In the genomic region with DNA sequence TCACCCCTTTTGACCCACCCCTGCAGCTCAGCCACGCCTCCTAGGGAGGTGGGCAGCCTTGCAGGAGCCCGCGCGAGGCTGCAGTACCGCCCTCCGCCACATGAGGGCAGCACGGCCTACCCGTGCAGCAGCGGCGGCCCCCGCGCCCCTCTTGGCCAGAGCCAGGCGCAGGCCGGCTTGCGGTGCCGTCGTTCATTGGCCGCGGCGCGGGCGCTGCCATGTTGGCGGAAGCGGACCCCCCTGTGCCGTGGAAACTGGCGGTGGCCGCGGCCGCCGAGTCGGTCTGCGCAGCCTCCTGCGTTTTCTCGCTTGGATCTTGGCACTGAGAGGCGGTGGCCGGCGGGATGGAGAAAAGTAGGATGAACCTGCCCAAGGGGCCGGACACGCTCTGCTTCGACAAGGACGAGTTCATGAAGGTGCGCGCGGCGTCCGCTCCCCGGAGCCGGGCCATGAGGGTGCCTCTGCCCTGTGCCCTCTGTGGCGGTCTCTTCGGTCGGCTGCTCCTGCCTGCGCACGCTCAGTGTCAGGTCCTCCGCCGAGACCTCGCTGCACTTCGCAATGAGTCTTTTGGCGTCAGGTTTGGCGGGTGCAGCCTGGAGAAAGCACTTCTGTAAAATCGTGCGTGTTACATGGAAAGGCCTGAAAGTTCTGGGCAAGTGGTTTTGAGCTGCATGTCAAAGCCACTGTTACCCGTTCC, we compare ENCODE assay signal across 8 cellular contexts. TPM values are rescaled to one million over a fixed set of nuclear protein-coding genes. Genes with fewer than 3 reads are reported as not detected.
DNase-seq lines count a peak whose midpoint lies in the region; ATAC-seq and TF ChIP-seq lines count a peak whose summit lies in the region.

A gene with protein sequence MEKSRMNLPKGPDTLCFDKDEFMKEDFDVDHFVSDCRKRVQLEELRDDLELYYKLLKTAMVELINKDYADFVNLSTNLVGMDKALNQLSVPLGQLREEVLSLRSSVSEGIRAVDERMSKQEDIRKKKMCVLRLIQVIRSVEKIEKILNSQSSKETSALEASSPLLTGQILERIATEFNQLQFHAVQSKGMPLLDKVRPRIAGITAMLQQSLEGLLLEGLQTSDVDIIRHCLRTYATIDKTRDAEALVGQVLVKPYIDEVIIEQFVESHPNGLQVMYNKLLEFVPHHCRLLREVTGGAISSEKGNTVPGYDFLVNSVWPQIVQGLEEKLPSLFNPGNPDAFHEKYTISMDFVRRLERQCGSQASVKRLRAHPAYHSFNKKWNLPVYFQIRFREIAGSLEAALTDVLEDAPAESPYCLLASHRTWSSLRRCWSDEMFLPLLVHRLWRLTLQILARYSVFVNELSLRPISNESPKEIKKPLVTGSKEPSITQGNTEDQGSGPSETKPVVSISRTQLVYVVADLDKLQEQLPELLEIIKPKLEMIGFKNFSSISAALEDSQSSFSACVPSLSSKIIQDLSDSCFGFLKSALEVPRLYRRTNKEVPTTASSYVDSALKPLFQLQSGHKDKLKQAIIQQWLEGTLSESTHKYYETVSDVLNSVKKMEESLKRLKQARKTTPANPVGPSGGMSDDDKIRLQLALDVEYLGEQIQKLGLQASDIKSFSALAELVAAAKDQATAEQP (plus strand): TSS at position 219 of the 697 bp plus-strand sequence. CDS start 126 bp downstream, at position 345.

- intact Hi-C loops in PC-9 (cut with micrococcal nuclease; ENCODE audit: unreplicated experiment) = loop anchor here (1.0 to 10.0 kb wide), 6 partner anchors 42 to 692 kb away; partner anchors contain the start of genes ARV1, C1orf198, EXOC8 and SPRTN

- H3K36me3 ChIP-seq in PC-9 (ENCODE audit: low read depth) (no peaks in the 10 kb centered on the region), esophagus (ENCODE audit: control insufficient read depth in 2 of 2, insufficient read depth in 2 of 2, low read length in 1 of 2) (no peaks in the 10 kb centered on the region), muscle layer of colon (ENCODE audit: insufficient read depth, low read length) (peaks cover 7% of the 10 kb centered on the region)

- H3F3A ChIP-seq in PC-9 (ENCODE audit: insufficient read depth, low read depth) = no peaks in the 10 kb centered on the region; the same call in 1 of the 2 replicates

- H3K9me3 ChIP-seq in PC-9 (ENCODE audit: insufficient read depth, low read depth) (no peaks in the 10 kb centered on the region), esophagus (ENCODE audit: control insufficient read depth in 2 of 2, insufficient read depth in 1 of 2, low read depth in 1 of 2, low read length in 1 of 2) (no peaks in the 10 kb centered on the region), muscle layer of colon (ENCODE audit: low read length) (no peaks in the 10 kb centered on the region)

- POLR2A ChIA-PET in PC-9 (lab: Charles Lee; ENCODE audit: unreplicated experiment) = interaction anchor here (0.5 to 0.8 kb wide), 3 partner anchors 40 to 598 kb away, joined by 3 to 7 read pairs (median 4); no protein-coding TSS in a partner anchor

- TF ChIP-seq RAD21 in Ishikawa (IDR thresholded peaks at IDR 0.05; ENCODE audit: low read depth) = peak; percentile 54; the same call in 1 of the 2 replicates

- peaks cover 32% of the 10 kb centered on the region for H3K36me3 Mint-ChIP-seq in activated T-cell treated with anti-CD3 and anti-CD28 coated beads, Interleukin-2, amount 50 U/mL, for 24 hours (ENCODE audit: low read depth)

- H3K27me3 ChIP-seq in PC-9 (ENCODE audit: insufficient read depth, low read depth) = peaks cover 38% of the 10 kb centered on the region
- no peaks in the 10 kb centered on the region for H3K27me3 ChIP-seq in esophagus (ENCODE audit: control insufficient read depth in 1 of 2, insufficient read depth in 2 of 2, low read length in 2 of 2)
- no peaks in the 10 kb centered on the region for H3K27me3 ChIP-seq in muscle layer of colon (ENCODE audit: control insufficient read depth in 1 of 2, insufficient read depth in 2 of 2, low read length in 2 of 2)

- peak within 1 kb of the TSS; percentile 93 for H3K9ac ChIP-seq in muscle layer of colon (ENCODE audit: low read length)

- peak within 1 kb of the TSS; percentile 90 for H3K4me2 ChIP-seq in PC-9

- ATAC-seq in GM21576 (IDR thresholded peaks at IDR 0.05; ENCODE audit: unreplicated experiment) = peak; percentile 94

- peak; percentile 98 for TF ChIP-seq CTCF in PC-9 (conservative IDR thresholded peaks at IDR 0.05)

- peaks cover 47% of the 10 kb centered on the region for H3K79me2 ChIP-seq in PC-9 (ENCODE audit: low read depth)

- TF ChIP-seq EP300 in Ishikawa (IDR thresholded peaks at IDR 0.05; ENCODE audit: borderline replicate concordance) = peak; percentile 60; the same call in 1 of the 2 replicates

- H4K20me1 ChIP-seq in PC-9 (ENCODE audit: insufficient read depth) = peaks cover 16% of the 10 kb centered on the region; the same call in 1 of the 2 replicates

- H3K9me2 ChIP-seq in PC-9 (ENCODE audit: insufficient read depth) = no peaks in the 10 kb centered on the region

- peak; percentile 82 for DNase-seq in DMS53 treated with DMSO at 0.1 percent for 48 hours (lab: John Stamatoyannopoulos, UW; ENCODE audit: unreplicated experiment)
- peak; percentile 79 to 96 for DNase-seq in PC-9
- DNase-seq in activated T-cell treated with anti-CD3 and anti-CD28 coated beads, Interleukin-2, amount 50 U/mL, for 24 hours = peak; percentile 100
- DNase-seq in stimulated activated CD8-positive, alpha-beta memory T cell treated with anti-CD3 and anti-CD28 coated beads, Interleukin-7, amount 100 ng/mL, for 4 hours (ENCODE audit: low read depth in 2 of 2) = peak; percentile 86 to 96

- H3K27ac ChIP-seq in PC-9 (peak within 1 kb of the TSS; percentile 39), esophagus (ENCODE audit: low read depth in 2 of 2, low read length in 1 of 2) (peak within 1 kb of the TSS; percentile 80 to 85), muscle layer of colon (ENCODE audit: low read depth, low read length) (peak within 1 kb of the TSS; percentile 73)

- peak within 1 kb of the TSS; percentile 98 for H3K4me3 Mint-ChIP-seq in activated T-cell treated with anti-CD3 and anti-CD28 coated beads, Interleukin-2, amount 50 U/mL, for 24 hours

- H3K4me3 ChIP-seq in PC-9 (peak within 1 kb of the TSS; percentile 78), esophagus (ENCODE audit: low read depth in 1 of 2, low read length in 2 of 2) (peak within 1 kb of the TSS; percentile 71 to 90), muscle layer of colon (ENCODE audit: low read depth in 1 of 2, low read length in 2 of 2) (peak within 1 kb of the TSS; percentile 69 to 90)

- H3K27ac Mint-ChIP-seq in activated T-cell treated with anti-CD3 and anti-CD28 coated beads, Interleukin-2, amount 50 U/mL, for 24 hours = peak within 1 kb of the TSS; percentile 96

- TSS peak; percentile 73 for BruUV-seq in PC-9 (replicated peaks; lab: Mats Ljungman, UMichigan)

- CTCF ChIA-PET in PC-9 (lab: Charles Lee) = interaction anchor here (0.6 kb wide), 3 partner anchors 106 to 693 kb away, joined by 3 to 4 read pairs (median 3); no protein-coding TSS in a partner anchor

- no peaks in the 10 kb centered on the region for H3K9me3 Mint-ChIP-seq in activated T-cell treated with anti-CD3 and anti-CD28 coated beads, Interleukin-2, amount 50 U/mL, for 24 hours

- H3K4me1 ChIP-seq in PC-9 (replicated peaks; ENCODE audit: insufficient read depth) (peaks cover 18% of the 10 kb centered on the region), esophagus (ENCODE audit: control insufficient read depth in 2 of 2, insufficient read depth in 2 of 2, low read length in 1 of 2) (peaks cover 0 to 7% of the 10 kb centered on the region in 2 donors), muscle layer of colon (ENCODE audit: insufficient read depth, low read length) (peaks cover 16% of the 10 kb centered on the region)

- peaks cover 7% of the 10 kb centered on the region for H3K27me3 Mint-ChIP-seq in activated T-cell treated with anti-CD3 and anti-CD28 coated beads, Interleukin-2, amount 50 U/mL, for 24 hours

- peak within 1 kb of the TSS; percentile 84 for H2AFZ ChIP-seq in PC-9

- peaks cover 53% of the 10 kb centered on the region for H3K4me1 Mint-ChIP-seq in activated T-cell treated with anti-CD3 and anti-CD28 coated beads, Interleukin-2, amount 50 U/mL, for 24 hours (ENCODE audit: low read depth)

- 0 to 1% methylated on average over 51 to 62 of the region's 62 CpGs for WGBS in esophagus, 2 donors

TF ChIP-seq in Ishikawa, 13 proteins besides CTCF, POLR2A, EP300 and RAD21 (continues in another document):
- no peak for TF ChIP-seq FOXM1 (IDR thresholded peaks at IDR 0.05; ENCODE audit: borderline replicate concordance, low read depth)
- no peak for TF ChIP-seq CEBPB (IDR thresholded peaks at IDR 0.05)
- TF ChIP-seq TAF1 (IDR thresholded peaks at IDR 0.05; ENCODE audit: low read depth) = peak; percentile 77
- TF ChIP-seq TEAD4 (IDR thresholded peaks at IDR 0.05) = peak; percentile 46; the same call in 1 of the 2 replicates
- TF ChIP-seq EGR1 (IDR thresholded peaks at IDR 0.05) = peak; percentile 50; the same call in 1 of the 2 replicates
- TF ChIP-seq, protein P1, sequence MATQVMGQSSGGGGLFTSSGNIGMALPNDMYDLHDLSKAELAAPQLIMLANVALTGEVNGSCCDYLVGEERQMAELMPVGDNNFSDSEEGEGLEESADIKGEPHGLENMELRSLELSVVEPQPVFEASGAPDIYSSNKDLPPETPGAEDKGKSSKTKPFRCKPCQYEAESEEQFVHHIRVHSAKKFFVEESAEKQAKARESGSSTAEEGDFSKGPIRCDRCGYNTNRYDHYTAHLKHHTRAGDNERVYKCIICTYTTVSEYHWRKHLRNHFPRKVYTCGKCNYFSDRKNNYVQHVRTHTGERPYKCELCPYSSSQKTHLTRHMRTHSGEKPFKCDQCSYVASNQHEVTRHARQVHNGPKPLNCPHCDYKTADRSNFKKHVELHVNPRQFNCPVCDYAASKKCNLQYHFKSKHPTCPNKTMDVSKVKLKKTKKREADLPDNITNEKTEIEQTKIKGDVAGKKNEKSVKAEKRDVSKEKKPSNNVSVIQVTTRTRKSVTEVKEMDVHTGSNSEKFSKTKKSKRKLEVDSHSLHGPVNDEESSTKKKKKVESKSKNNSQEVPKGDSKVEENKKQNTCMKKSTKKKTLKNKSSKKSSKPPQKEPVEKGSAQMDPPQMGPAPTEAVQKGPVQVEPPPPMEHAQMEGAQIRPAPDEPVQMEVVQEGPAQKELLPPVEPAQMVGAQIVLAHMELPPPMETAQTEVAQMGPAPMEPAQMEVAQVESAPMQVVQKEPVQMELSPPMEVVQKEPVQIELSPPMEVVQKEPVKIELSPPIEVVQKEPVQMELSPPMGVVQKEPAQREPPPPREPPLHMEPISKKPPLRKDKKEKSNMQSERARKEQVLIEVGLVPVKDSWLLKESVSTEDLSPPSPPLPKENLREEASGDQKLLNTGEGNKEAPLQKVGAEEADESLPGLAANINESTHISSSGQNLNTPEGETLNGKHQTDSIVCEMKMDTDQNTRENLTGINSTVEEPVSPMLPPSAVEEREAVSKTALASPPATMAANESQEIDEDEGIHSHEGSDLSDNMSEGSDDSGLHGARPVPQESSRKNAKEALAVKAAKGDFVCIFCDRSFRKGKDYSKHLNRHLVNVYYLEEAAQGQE (IDR thresholded peaks at IDR 0.05; ENCODE audit: low read depth) = no peak
- TF ChIP-seq NFIC (IDR thresholded peaks at IDR 0.05) = peak; percentile 33
- peak; percentile 35; the same call in 1 of the 2 replicates for TF ChIP-seq CREB1 (IDR thresholded peaks at IDR 0.05; ENCODE audit: low read depth)

RNA-seq across cellular contexts. Expression of the gene that starts here (rescaled TPM):
- total RNA-seq in PC-9 (2021) = 21.5 and 24.3 TPM in 2 replicates
- 1 to 10 TPM; 4.0 to 8.1 TPM for polyA plus RNA-seq in esophagus

Comparison
In these comparisons a context has a peak if more than half of its experiments do, and no peak if none do; other contexts are left out.
1. Peak in every context shown above with its lines: DNase-seq, ATAC-seq, H3K4me3 ChIP-seq and H3K27ac ChIP-seq.